In genomic region chr6:16700202-16700997, GRCh38 we compare ENCODE assay signal across 8 cellular contexts.
DNase-seq lines count a peak whose midpoint lies in the region; ATAC-seq and TF ChIP-seq lines count a peak whose summit lies in the region.

No MANE protein-coding gene starts in this region.

- no peaks in the 10 kb centered on the region for H3K27me3 ChIP-seq in dorsolateral prefrontal cortex
- no peaks in the 10 kb centered on the region for H3K27me3 ChIP-seq in naive thymus-derived CD4-positive, alpha-beta T cell (ENCODE audit: control insufficient read depth in 2 of 2, insufficient read depth in 2 of 2, low read length in 2 of 2)

- H3K4me3 ChIP-seq in dorsolateral prefrontal cortex, result peak overlapping the region in 57 of 59 donors; percentile 12 to 68 (median 45)
- peak overlapping the region; percentile 44 for H3K4me3 ChIP-seq in naive thymus-derived CD4-positive, alpha-beta T cell (ENCODE audit: low read length)

- CTCF ChIA-PET in naive thymus-derived CD4-positive, alpha-beta T cell (lab: Charles Lee), result no interaction called here

- no peaks in the 10 kb centered on the region for H3K9me3 ChIP-seq in naive thymus-derived CD4-positive, alpha-beta T cell (ENCODE audit: control insufficient read depth in 2 of 3, low read length in 3 of 3)

- DNase-seq in AML-193 (lab: John Stamatoyannopoulos, UW) (peak; percentile 18 to 31), NCI-H69 (lab: John Stamatoyannopoulos, UW) (peak; percentile 35), dorsolateral prefrontal cortex (peak in 1 of 10 donors; percentile 54), SKM-1 (lab: John Stamatoyannopoulos, UW; ENCODE audit: unreplicated experiment) (no peak), ecto neural progenitor cell (ENCODE audit: low spot score) (no peak), NCI-H1694 (lab: John Stamatoyannopoulos, UW) (no peak)
- DNase-seq in naive thymus-derived CD4-positive, alpha-beta T cell, result peak in 6 of 9 donors; percentile 14 to 63 (median 20)

- peak overlapping the region in 8 of 9 donors; percentile 0 to 89 (median 63) for H3K27ac Mint-ChIP-seq in naive thymus-derived CD4-positive, alpha-beta T cell

- peaks cover 10 to 57% of the 10 kb centered on the region in 2 donors for H3K4me1 ChIP-seq in naive thymus-derived CD4-positive, alpha-beta T cell (ENCODE audit: control insufficient read depth in 2 of 2, insufficient read depth in 2 of 2, low read length in 2 of 2)

- no peaks in the 10 kb centered on the region for H3K27me3 Mint-ChIP-seq in naive thymus-derived CD4-positive, alpha-beta T cell

- H3K36me3 Mint-ChIP-seq in naive thymus-derived CD4-positive, alpha-beta T cell, result peaks cover 0 to 18% (median 5%) of the 10 kb centered on the region in 5 donors

- no peaks in the 10 kb centered on the region for H3K36me3 ChIP-seq in naive thymus-derived CD4-positive, alpha-beta T cell (ENCODE audit: control insufficient read depth in 2 of 3, insufficient read depth in 3 of 3, low read length in 3 of 3)

- TF ChIP-seq CTCF in dorsolateral prefrontal cortex (IDR thresholded peaks at IDR 0.05 in 54 of 56, conservative IDR thresholded peaks at IDR 0.05 in 2 of 56; ENCODE audit: low read depth in 1 of 56, partially characterized antibody in 56 of 56), result no peak

- H3K4me1 Mint-ChIP-seq in naive thymus-derived CD4-positive, alpha-beta T cell, result peaks cover 40 to 69% (median 42%) of the 10 kb centered on the region in 7 donors

- intact Hi-C loops in dorsolateral prefrontal cortex (cut with DNase I), result no loop called here
- intact Hi-C loops in naive thymus-derived CD4-positive, alpha-beta T cell (cut with micrococcal nuclease), result loop anchor here in 1 of 2 donors (1.0 to 5.0 kb wide), 5 partner anchors 9 to 378 kb away; partner anchors contain the start of gene ATXN1

- H3K27ac ChIP-seq in dorsolateral prefrontal cortex, result peak overlapping the region in 44 of 59 donors; percentile 4 to 79 (median 57)
- peak overlapping the region; percentile 23 for H3K27ac ChIP-seq in naive thymus-derived CD4-positive, alpha-beta T cell (ENCODE audit: low read depth, low read length)

- ATAC-seq in naive thymus-derived CD4-positive, alpha-beta T cell, result peak; percentile 61
- no peak for ATAC-seq in HG03196 (IDR thresholded peaks at IDR 0.05; ENCODE audit: unreplicated experiment)

- no peaks in the 10 kb centered on the region for H3K9me3 Mint-ChIP-seq in naive thymus-derived CD4-positive, alpha-beta T cell

- H3K4me3 Mint-ChIP-seq in naive thymus-derived CD4-positive, alpha-beta T cell, result peak overlapping the region; percentile 45 to 87 (median 79)

- POLR2A ChIA-PET in naive thymus-derived CD4-positive, alpha-beta T cell (lab: Charles Lee), result no interaction called here

Comparison
In these comparisons a context has a peak if more than half of its experiments do, and no peak if none do; other contexts are left out.
1. DNase-seq: peak in AML-193 (2 of 2), NCI-H69 (single experiment) and naive thymus-derived CD4-positive, alpha-beta T cell (6 of 9); none in SKM-1 (single experiment), ecto neural progenitor cell (single experiment) and NCI-H1694 (single experiment).